Comparison of ENCODE assay signal across 12 cellular contexts in genomic region chr4:48813984-48814383, GRCh38. TPM values are rescaled to one million over a fixed set of nuclear protein-coding genes. Genes with fewer than 3 reads are reported as not detected.
DNase-seq lines count a peak whose midpoint lies in the region; ATAC-seq and TF ChIP-seq lines count a peak whose summit lies in the region.
"Had no signal": no experiment of that assay in that cellular context is flagged by ENCODE, and none has a peak within 500 bp of the region (broad histone marks: within the 10 kb centered on the region; RNA-seq: fewer than 3 reads in every experiment).

No MANE protein-coding gene starts in this region.

- no peaks in the 10 kb centered on the region for H3K9me2 ChIP-seq in Karpas-422 (replicated peaks; ENCODE audit: insufficient read depth, low read length)

- peak; percentile 77 for ATAC-seq in GM18858 (IDR thresholded peaks at IDR 0.05; ENCODE audit: unreplicated experiment)
- ATAC-seq in GM21737 (IDR thresholded peaks at IDR 0.05; ENCODE audit: unreplicated experiment), result peak; percentile 61

- intact Hi-C loops in adrenal gland (cut with DNase I), result no loop called here
- intact Hi-C loops in tibial artery (cut with DNase I; ENCODE audit: low total_unique reads), result no loop called here

- TF ChIP-seq CTCF in adrenal gland (IDR thresholded peaks at IDR 0.05), result no peak
- TF ChIP-seq CTCF in endothelial cell (IDR thresholded peaks at IDR 0.05; ENCODE audit: unreplicated experiment), result no peak
- no peak for TF ChIP-seq CTCF in tibial artery (IDR thresholded peaks at IDR 0.05)

- H3K27ac Mint-ChIP-seq in endothelial cell (ENCODE audit: unreplicated experiment), result no peak overlapping the region
- H3K27ac Mint-ChIP-seq: memory B cell had no signal

- no peaks in the 10 kb centered on the region for H3K79me2 ChIP-seq in Karpas-422 (ENCODE audit: low read length)

- no peaks in the 10 kb centered on the region for H3K36me3 ChIP-seq in Karpas-422 (ENCODE audit: insufficient read depth, low read length)
- H3K36me3 ChIP-seq in SJCRH30, result no peaks in the 10 kb centered on the region
- no peaks in the 10 kb centered on the region for H3K36me3 ChIP-seq in adrenal gland (replicated peaks in 1 of 2)
- H3K36me3 ChIP-seq in tibial artery, result no peaks in the 10 kb centered on the region
- H3K36me3 ChIP-seq: thoracic aorta had no signal

- no peaks in the 10 kb centered on the region for H3K9me3 Mint-ChIP-seq in endothelial cell (ENCODE audit: unreplicated experiment)
- H3K9me3 Mint-ChIP-seq: memory B cell had no signal

- H3K9me3 ChIP-seq in Karpas-422 (ENCODE audit: low read length), result no peaks in the 10 kb centered on the region
- no peaks in the 10 kb centered on the region for H3K9me3 ChIP-seq in SJCRH30 (replicated peaks)
- no peaks in the 10 kb centered on the region for H3K9me3 ChIP-seq in adrenal gland (replicated peaks in 1 of 3)
- H3K9me3 ChIP-seq in tibial artery, result no peaks in the 10 kb centered on the region
- H3K9me3 ChIP-seq: thoracic aorta had no signal

- no peaks in the 10 kb centered on the region for H3K27me3 ChIP-seq in Karpas-422 (ENCODE audit: low read length)
- no peaks in the 10 kb centered on the region for H3K27me3 ChIP-seq in SJCRH30
- H3K27me3 ChIP-seq in adrenal gland, result no peaks in the 10 kb centered on the region
- H3K27me3 ChIP-seq in tibial artery, result no peaks in the 10 kb centered on the region

- H3K27me3 Mint-ChIP-seq in endothelial cell (ENCODE audit: unreplicated experiment), result peaks cover 3% of the 10 kb centered on the region
- H3K27me3 Mint-ChIP-seq: memory B cell had no signal

- peak overlapping the region; percentile 50 for H3K4me2 ChIP-seq in Karpas-422 (ENCODE audit: low read depth, low read length, poor library complexity, severe bottlenecking)

- no peak overlapping the region for H3K4me3 Mint-ChIP-seq in endothelial cell (ENCODE audit: unreplicated experiment)
- H3K4me3 Mint-ChIP-seq: memory B cell had no signal

- H3K4me1 ChIP-seq in Karpas-422 (ENCODE audit: low read length) (peaks cover 45% of the 10 kb centered on the region), SJCRH30 (no peaks in the 10 kb centered on the region), adrenal gland (replicated peaks in 1 of 2) (no peaks in the 10 kb centered on the region), tibial artery (no peaks in the 10 kb centered on the region)

- H3K4me1 Mint-ChIP-seq in endothelial cell (ENCODE audit: unreplicated experiment), result peaks cover 2% of the 10 kb centered on the region

- WGBS in adrenal gland, 4 donors, result 81 to 84% (median 82%) methylated on average over 2 of the region's 2 CpGs

- no peak overlapping the region for H2AFZ ChIP-seq in Karpas-422 (ENCODE audit: low read length)

- H3K9ac ChIP-seq in Karpas-422 (ENCODE audit: low read length), result no peak overlapping the region

- H3K36me3 Mint-ChIP-seq in endothelial cell (ENCODE audit: low read depth, unreplicated experiment), result no peaks in the 10 kb centered on the region

- H4K20me1 ChIP-seq in Karpas-422 (ENCODE audit: insufficient read depth, low read depth, low read length), result no peaks in the 10 kb centered on the region

- H3K4me3 ChIP-seq in Karpas-422 (ENCODE audit: low read length) (no peak overlapping the region), SJCRH30 (no peak overlapping the region), adrenal gland (no peak overlapping the region), tibial artery (no peak overlapping the region)
- H3K4me3 ChIP-seq: thoracic aorta had no signal

- DNase-seq in Karpas-422, result peak; percentile 85
- DNase-seq in SJCRH30, result peak; percentile 34 to 75
- no peak for DNase-seq in adrenal gland
- DNase-seq in endothelial cell (ENCODE audit: low spot score), result no peak
- DNase-seq in tibial artery, result no peak
- no peak for DNase-seq in amygdala (lab: John Stamatoyannopoulos, UW)
- DNase-seq: NK-92 treated with Interleukin-12 subunit alpha and Interleukin-12 subunit beta, amount 100 ng/mL, for 24 hours; stimulated activated CD4-positive, alpha-beta T cell treated with anti-CD3 and anti-CD28 coated beads, Interleukin-15, amount 100 ng/mL, for 24 hours had no signal

- no peak for TF ChIP-seq POLR2A in adrenal gland (IDR thresholded peaks at IDR 0.05)

- H3K27ac ChIP-seq in Karpas-422 (ENCODE audit: low read length), result no peak overlapping the region
- H3K27ac ChIP-seq in SJCRH30, result no peak overlapping the region
- H3K27ac ChIP-seq in adrenal gland, result no peak overlapping the region
- H3K27ac ChIP-seq in tibial artery, result no peak overlapping the region
- H3K27ac ChIP-seq: thoracic aorta had no signal

RNA-seq across cellular contexts. Expression of gene OCIAD1, which starts 16.9 kb away (rescaled TPM):
- total RNA-seq in Karpas-422 (2014; rRNA removed; shearing (Covaris generic); ENCODE audit: low replicate concordance), result 70.6 and 122 TPM in 2 replicates
- total RNA-seq in SJCRH30 (2014; rRNA removed; shearing (Covaris generic)), result 168 and 181 TPM in 2 replicates
- total RNA-seq in adrenal gland (100 to 1,000 TPM; 119 to 200 (median 171) TPM), endothelial cell (ENCODE audit: unreplicated experiment) (121 TPM)
- polyA plus RNA-seq in adrenal gland, result 100 to 1,000 TPM in 2 of 3 donors, 10 to 100 TPM in 1; 97.7 to 403 (median 148) TPM

RNA-seq across cellular contexts. Expression of gene FRYL, which starts 33.9 kb away (rescaled TPM):
- 56.9 and 103 TPM in 2 replicates for total RNA-seq in Karpas-422 (2014; rRNA removed; shearing (Covaris generic); ENCODE audit: low replicate concordance)
- total RNA-seq in SJCRH30 (2014; rRNA removed; shearing (Covaris generic)), result 57.3 and 67.7 TPM in 2 replicates
- 10 to 100 TPM; 26.0 to 64.4 (median 43.9) TPM for total RNA-seq in adrenal gland
- polyA plus RNA-seq in adrenal gland, result 10 to 100 TPM; 16.5 to 22.4 (median 20.1) TPM
- 93.3 TPM for total RNA-seq in endothelial cell (ENCODE audit: unreplicated experiment)

Comparison
In these comparisons a context has a peak if more than half of its experiments do, and no peak if none do; other contexts are left out.
1. DNase-seq: peak in Karpas-422 (single experiment) and SJCRH30 (2 of 2); none in adrenal gland (0 of 7), endothelial cell (single experiment), tibial artery (0 of 2) and amygdala (0 of 56).